Comparison of ENCODE assay signal across 19 cellular contexts in the genomic region with DNA sequence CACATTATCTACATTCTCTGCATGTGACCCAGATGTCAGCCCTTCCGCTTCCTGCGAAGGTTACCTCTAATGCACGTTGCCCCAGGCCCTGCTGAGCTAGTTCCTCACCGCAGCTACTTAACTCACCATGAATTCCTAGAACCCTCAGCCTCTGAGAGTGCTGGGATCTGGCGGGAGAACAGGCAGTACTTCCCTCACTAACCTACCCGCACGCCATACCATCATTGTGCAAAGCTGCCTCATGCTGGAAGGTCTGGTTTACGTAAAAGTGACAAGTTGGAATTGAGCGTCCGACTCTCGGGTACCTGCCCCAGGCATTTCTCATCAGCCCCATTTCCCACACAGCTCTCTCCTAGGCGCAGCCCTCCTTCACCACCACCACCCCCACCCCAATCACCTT.
"Had no signal": no experiment of that assay in that cellular context is flagged by ENCODE, and none has a peak within 500 bp of the region (broad histone marks: within the 10 kb centered on the region; RNA-seq: fewer than 3 reads in every experiment).

No MANE protein-coding gene starts in this region.

- H3K4me1 ChIP-seq: colonic mucosa, uterus had no signal

- H3K36me3 ChIP-seq: colonic mucosa, ovary, uterus had no signal

- H3K4me3 Mint-ChIP-seq: activated CD4-positive, alpha-beta T cell treated with anti-CD3 and anti-CD28 coated beads for 36 hours; activated naive CD8-positive, alpha-beta T cell treated with anti-CD3 and anti-CD28 coated beads for 36 hours; central memory CD8-positive, alpha-beta T cell; memory B cell; naive B cell had no signal

- H3K27me3 ChIP-seq: body of pancreas, colonic mucosa, ovary, thyroid gland, uterus had no signal

- ATAC-seq: activated CD4-positive, alpha-beta T cell treated with anti-CD3 and anti-CD28 coated beads for 36 hours; body of pancreas; mucosa of descending colon; sciatic nerve had no signal

- H3K27me3 Mint-ChIP-seq: activated naive CD8-positive, alpha-beta T cell treated with anti-CD3 and anti-CD28 coated beads for 36 hours; central memory CD8-positive, alpha-beta T cell; memory B cell; naive B cell had no signal

- H3K9me3 ChIP-seq: body of pancreas, colonic mucosa, mucosa of descending colon, ovary, thyroid gland, uterus had no signal

- H3K9me3 Mint-ChIP-seq: activated naive CD8-positive, alpha-beta T cell treated with anti-CD3 and anti-CD28 coated beads for 36 hours; central memory CD8-positive, alpha-beta T cell; memory B cell; naive B cell had no signal

- H3K4me1 Mint-ChIP-seq: activated CD4-positive, alpha-beta T cell treated with anti-CD3 and anti-CD28 coated beads for 36 hours; central memory CD8-positive, alpha-beta T cell; memory B cell had no signal

- H3K4me3 ChIP-seq: body of pancreas, colonic mucosa, mucosa of descending colon, ovary, thyroid gland, uterus had no signal

- DNase-seq: activated CD4-positive, alpha-beta T cell treated with anti-CD3 and anti-CD28 coated beads for 36 hours; activated CD4-positive, alpha-beta T cell treated with anti-CD3 and anti-CD28 coated beads, Interleukin-2, amount 50 U/mL, for 48 hours; activated naive CD8-positive, alpha-beta T cell treated with anti-CD3 and anti-CD28 coated beads for 36 hours; activated T-cell treated with anti-CD3 and anti-CD28 coated beads for 4 hours; amygdala; body of pancreas; colonic mucosa; erythroblast; foreskin melanocyte; kidney glomerular epithelial cell; mucosa of descending colon; naive B cell; ovary; stimulated activated naive CD4-positive, alpha-beta T cell; thyroid gland; uterus had no signal

- H3K27ac Mint-ChIP-seq: activated CD4-positive, alpha-beta T cell treated with anti-CD3 and anti-CD28 coated beads for 36 hours; memory B cell had no signal

- H3K27ac ChIP-seq: body of pancreas, colonic mucosa, ovary, thyroid gland, uterus had no signal
